8 cellular contexts compared by ENCODE assay signal in the genomic region with DNA sequence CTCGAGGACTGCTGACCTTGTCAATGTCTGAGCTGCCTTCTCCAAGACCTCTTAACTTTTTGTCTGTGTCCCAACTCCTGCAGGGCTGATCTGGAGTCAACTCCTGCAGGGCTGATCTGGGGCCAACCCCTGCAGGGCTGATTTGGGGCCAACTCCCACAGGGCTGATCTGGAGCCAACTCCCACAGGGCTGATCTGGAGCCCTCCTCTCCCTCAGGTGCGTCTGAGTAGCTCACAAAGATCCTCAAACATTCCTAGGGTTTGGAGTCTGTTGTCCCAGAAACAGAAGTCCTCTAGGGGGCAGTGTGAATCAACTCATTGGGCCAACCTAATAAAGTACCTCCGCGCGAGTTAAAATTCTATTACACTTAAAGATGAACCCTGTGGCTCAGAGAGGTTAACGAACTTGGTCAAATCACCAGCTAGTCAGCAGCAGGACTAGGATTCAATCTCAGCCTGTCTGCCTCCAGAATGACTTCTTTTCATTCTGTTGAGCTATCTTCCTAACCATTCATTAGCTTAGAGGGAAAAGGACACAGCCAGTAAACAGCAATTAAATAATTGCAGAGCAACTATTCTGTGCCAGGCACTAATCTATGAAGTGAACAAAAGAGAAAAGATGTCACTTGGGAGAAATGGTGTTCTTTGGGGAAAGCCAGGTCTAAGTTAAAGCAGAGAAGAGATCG. TPM values are rescaled to one million over a fixed set of nuclear protein-coding genes. Genes with fewer than 3 reads are reported as not detected.
DNase-seq lines count a peak whose midpoint lies in the region; ATAC-seq and TF ChIP-seq lines count a peak whose summit lies in the region.

No MANE protein-coding gene starts in this region.

- no peaks in the 10 kb centered on the region for H3K27me3 ChIP-seq in H9 (ENCODE audit: insufficient read depth, low read length)
- no peaks in the 10 kb centered on the region for H3K27me3 ChIP-seq in lower lobe of right lung (ENCODE audit: low read depth)

- H3K18ac ChIP-seq in H9 (ENCODE audit: insufficient read length, low read depth, low read length) = no peak overlapping the region

- no peak overlapping the region for H4K5ac ChIP-seq in H9 (ENCODE audit: insufficient read length, low read depth, low read length)

- no peak overlapping the region for H3K9ac ChIP-seq in H9 (ENCODE audit: extremely low read depth, insufficient read length, low read length)

- no peak overlapping the region for H4K8ac ChIP-seq in H9 (replicated peaks; ENCODE audit: insufficient read length, low read depth, low read length)

- no peaks in the 10 kb centered on the region for H3K9me3 Mint-ChIP-seq in H9

- no peak overlapping the region for H2AFZ ChIP-seq in H9 (ENCODE audit: low read length)

- no peak overlapping the region for H3K4me3 Mint-ChIP-seq in H9

- TF ChIP-seq CTCF in H9 (conservative IDR thresholded peaks at IDR 0.05) = peak; percentile 84
- TF ChIP-seq CTCF in lower lobe of right lung (IDR thresholded peaks at IDR 0.05) = peak; percentile 83

- H3K4ac ChIP-seq in H9 (ENCODE audit: low read depth, low read length) = no peak overlapping the region

- no peak overlapping the region for H2BK20ac ChIP-seq in H9 (ENCODE audit: low read depth, low read length, poor library complexity, severe bottlenecking)

- H3K4me1 ChIP-seq in H9 (ENCODE audit: insufficient read depth, low read length) (peaks cover 2% of the 10 kb centered on the region; the same call in 1 of the 2 replicates), lower lobe of right lung (no peaks in the 10 kb centered on the region)

- no peak overlapping the region for H3K23ac ChIP-seq in H9 (ENCODE audit: insufficient read length, low read depth, low read length)

- peak; percentile 67 for DNase-seq in AG20443 (ENCODE audit: low spot score)
- peak; percentile 75 for DNase-seq in H9
- peak; percentile 69 for DNase-seq in NCI-H460 (ENCODE audit: extremely low read depth, low read depth)
- peak; percentile 51 to 72 for DNase-seq in activated CD4-positive, alpha-beta T cell treated with anti-CD3 and anti-CD28 coated beads for 4 hours
- DNase-seq in dedifferentiated amniotic fluid mesenchymal stem cell (ENCODE audit: extremely low spot score) = peak; percentile 83
- DNase-seq in lower lobe of right lung = no peak
- peak; percentile 8 for DNase-seq in stimulated activated CD8-positive, alpha-beta memory T cell treated with anti-CD3 and anti-CD28 coated beads, Interleukin-12 subunit alpha, Interleukin-12 subunit beta, amount 100 ng/mL, for 4 hours (ENCODE audit: low read depth)

- H3K4me3 ChIP-seq in lower lobe of right lung = no peak overlapping the region

- H3K36me3 ChIP-seq in lower lobe of right lung = no peaks in the 10 kb centered on the region

- no peak overlapping the region for H3T11ph ChIP-seq in H9 (ENCODE audit: low read length)

- no peaks in the 10 kb centered on the region for H3K36me3 Mint-ChIP-seq in H9 (ENCODE audit: insufficient read depth in 1 of 3, low read depth in 3 of 3)

- peaks cover 42% of the 10 kb centered on the region for H3K27me3 Mint-ChIP-seq in H9 (ENCODE audit: low read depth)

- no peak overlapping the region for H2BK120ac ChIP-seq in H9 (ENCODE audit: low read depth, low read length, poor library complexity, severe bottlenecking)

- H3K56ac ChIP-seq in H9 (ENCODE audit: insufficient read length, low read depth, low read length) = no peak overlapping the region

- no peak overlapping the region for H2BK5ac ChIP-seq in H9 (ENCODE audit: insufficient read length, low read length)

- ATAC-seq in lower lobe of right lung = peak; percentile 87 to 88
- no peak for ATAC-seq in GM18502 (IDR thresholded peaks at IDR 0.05; ENCODE audit: poor library complexity, unreplicated experiment)

- no peak overlapping the region for H3K4me2 ChIP-seq in H9 (ENCODE audit: insufficient read depth, insufficient read length, low read length)

- no peak overlapping the region for H4K91ac ChIP-seq in H9 (ENCODE audit: insufficient read length, low read depth, low read length)

- intact Hi-C loops in lower lobe of right lung (cut with DNase I) = loop anchor here (10.0 kb wide), 1 partner anchor 191 kb away; no protein-coding TSS in a partner anchor

- H3K79me2 ChIP-seq in H9 (ENCODE audit: insufficient read depth, low read length) = no peaks in the 10 kb centered on the region

- H3K23me2 ChIP-seq in H9 (ENCODE audit: insufficient read length, low read depth, low read length, poor library complexity, severe bottlenecking) = no peaks in the 10 kb centered on the region

- H3K14ac ChIP-seq in H9 (ENCODE audit: insufficient read depth, low read length) = no peak overlapping the region; the same call in 1 of the 2 replicates

- no peak overlapping the region for H2AK5ac ChIP-seq in H9 (ENCODE audit: insufficient read length, low read length)

- no peak overlapping the region for H2BK15ac ChIP-seq in H9 (ENCODE audit: low read depth, low read length)

- no CpG with 5 or more reads among the region's 7 CpGs for WGBS in H9 (ENCODE audit: extremely low coverage, insufficient read length, low lambda C conversion rate)

- H3K79me1 ChIP-seq in H9 (ENCODE audit: insufficient read depth, low read depth, low read length, poor library complexity, severe bottlenecking) = no peaks in the 10 kb centered on the region

- H3K9me3 ChIP-seq in H9 (ENCODE audit: control insufficient read depth, low read depth, low read length) (no peaks in the 10 kb centered on the region), lower lobe of right lung (no peaks in the 10 kb centered on the region)

- no peaks in the 10 kb centered on the region for H4K20me1 ChIP-seq in H9 (ENCODE audit: control insufficient read depth, insufficient read depth, insufficient read length)

- H3K27ac ChIP-seq in H9 (ENCODE audit: insufficient read length, low read depth, low read length) = no peak overlapping the region
- H3K27ac ChIP-seq in lower lobe of right lung = no peak overlapping the region

- H3K27ac Mint-ChIP-seq in H9 = peak overlapping the region; percentile 63 to 81 (median 76); a peak in 5 of 7 replicates

- peaks cover 12 to 13% of the 10 kb centered on the region in 2 experiments for H3K4me1 Mint-ChIP-seq in H9

- no peak overlapping the region for H2BK12ac ChIP-seq in H9 (ENCODE audit: insufficient read length, low read depth, low read length)

RNA-seq across cellular contexts. Expression of gene RLF, which starts 17.2 kb away (rescaled TPM):
- total RNA-seq in H9 (2021) (18.4 and 19.2 TPM in 2 replicates), lower lobe of right lung (13.4 TPM)
- total RNA-seq in NCI-H460 (2014; rRNA removed; shearing (Covaris generic)) = 10.9 and 11.7 TPM in 2 replicates
- 3.1 and 5.5 TPM in 2 replicates for polyA plus RNA-seq in NCI-H460 (2014; cell fraction: nucleus; rRNA removed)

RNA-seq across cellular contexts. Expression of gene PPT1, which starts 47.0 kb away (rescaled TPM):
- total RNA-seq in H9 (2021) = 104 and 109 TPM in 2 replicates
- 149 and 152 TPM in 2 replicates for total RNA-seq in NCI-H460 (2014; rRNA removed; shearing (Covaris generic))
- polyA plus RNA-seq in NCI-H460 (2014; cell fraction: nucleus; rRNA removed) = 126 and 141 TPM in 2 replicates
- total RNA-seq in lower lobe of right lung = 195 TPM
